Comparison of ENCODE assay signal across 2 cellular contexts in genomic region chr1:20626524-20626923, GRCh38.
TF ChIP-seq lines count a peak whose summit lies in the region.

No MANE protein-coding gene starts in this region.

TF ChIP-seq in GM23338, 12 proteins besides CTCF, POLR2A, EP300 and RAD21 (continued from another document):
- TF ChIP-seq EZH2 (IDR thresholded peaks at IDR 0.05; ENCODE audit: low read depth, unreplicated experiment) = no peak
- TF ChIP-seq JUNB (IDR thresholded peaks at IDR 0.05; ENCODE audit: unreplicated experiment) = no peak
- no peak for TF ChIP-seq EZH2phosphoT487 (IDR thresholded peaks at IDR 0.05; ENCODE audit: unreplicated experiment)
- no peak for TF ChIP-seq NANOG (IDR thresholded peaks at IDR 0.05; ENCODE audit: borderline replicate concordance)
- TF ChIP-seq POLR2AphosphoS5 (IDR thresholded peaks at IDR 0.05; ENCODE audit: low read depth) = no peak
- TF ChIP-seq ZNF462 (CRISPR knock-in tag; IDR thresholded peaks at IDR 0.05) = no peak
- TF ChIP-seq ZNF331 (CRISPR knock-in tag; IDR thresholded peaks at IDR 0.05; ENCODE audit: low read depth) = no peak
- TF ChIP-seq REST (IDR thresholded peaks at IDR 0.05; ENCODE audit: unreplicated experiment) = no peak
- TF ChIP-seq CREB1 (CRISPR knock-in tag; IDR thresholded peaks at IDR 0.05; ENCODE audit: low read depth) = no peak
- no peak for TF ChIP-seq ETS1 (IDR thresholded peaks at IDR 0.05)
TF ChIP-seq in GM23338: peak in this region for 0.

TF ChIP-seq in WTC11, 78 proteins besides CTCF, POLR2A, EP300 and RAD21:
- TF ChIP-seq ATF6 (CRISPR knock-in tag; IDR thresholded peaks at IDR 0.05) = no peak
- no peak for TF ChIP-seq JUN (CRISPR knock-in tag; IDR thresholded peaks at IDR 0.05)
- TF ChIP-seq HMGA2 (CRISPR knock-in tag; IDR thresholded peaks at IDR 0.05) = no peak
- no peak for TF ChIP-seq GABPB1 (CRISPR knock-in tag; IDR thresholded peaks at IDR 0.05)
- no peak for TF ChIP-seq NR1H2 (CRISPR knock-in tag; IDR thresholded peaks at IDR 0.05)
- no peak for TF ChIP-seq ZNF532 (CRISPR knock-in tag; IDR thresholded peaks at IDR 0.05; ENCODE audit: borderline replicate concordance)
- TF ChIP-seq E2F5 (CRISPR knock-in tag; IDR thresholded peaks at IDR 0.05) = no peak
- TF ChIP-seq SMAD4 (CRISPR knock-in tag; IDR thresholded peaks at IDR 0.05) = no peak
- no peak for TF ChIP-seq HMGXB4 (CRISPR knock-in tag; IDR thresholded peaks at IDR 0.05)
- TF ChIP-seq TEAD1 (CRISPR knock-in tag; IDR thresholded peaks at IDR 0.05) = no peak
- TF ChIP-seq E2F1 (CRISPR knock-in tag; IDR thresholded peaks at IDR 0.05) = no peak
- no peak for TF ChIP-seq NFYB (CRISPR knock-in tag; conservative IDR thresholded peaks at IDR 0.05; ENCODE audit: low read depth)
- no peak for TF ChIP-seq FOXP1 (CRISPR knock-in tag; IDR thresholded peaks at IDR 0.05; ENCODE audit: borderline replicate concordance)
- no peak for TF ChIP-seq USF1 (CRISPR knock-in tag; IDR thresholded peaks at IDR 0.05)
